ENCODE assay signal across 8 cellular contexts in the genomic region with DNA sequence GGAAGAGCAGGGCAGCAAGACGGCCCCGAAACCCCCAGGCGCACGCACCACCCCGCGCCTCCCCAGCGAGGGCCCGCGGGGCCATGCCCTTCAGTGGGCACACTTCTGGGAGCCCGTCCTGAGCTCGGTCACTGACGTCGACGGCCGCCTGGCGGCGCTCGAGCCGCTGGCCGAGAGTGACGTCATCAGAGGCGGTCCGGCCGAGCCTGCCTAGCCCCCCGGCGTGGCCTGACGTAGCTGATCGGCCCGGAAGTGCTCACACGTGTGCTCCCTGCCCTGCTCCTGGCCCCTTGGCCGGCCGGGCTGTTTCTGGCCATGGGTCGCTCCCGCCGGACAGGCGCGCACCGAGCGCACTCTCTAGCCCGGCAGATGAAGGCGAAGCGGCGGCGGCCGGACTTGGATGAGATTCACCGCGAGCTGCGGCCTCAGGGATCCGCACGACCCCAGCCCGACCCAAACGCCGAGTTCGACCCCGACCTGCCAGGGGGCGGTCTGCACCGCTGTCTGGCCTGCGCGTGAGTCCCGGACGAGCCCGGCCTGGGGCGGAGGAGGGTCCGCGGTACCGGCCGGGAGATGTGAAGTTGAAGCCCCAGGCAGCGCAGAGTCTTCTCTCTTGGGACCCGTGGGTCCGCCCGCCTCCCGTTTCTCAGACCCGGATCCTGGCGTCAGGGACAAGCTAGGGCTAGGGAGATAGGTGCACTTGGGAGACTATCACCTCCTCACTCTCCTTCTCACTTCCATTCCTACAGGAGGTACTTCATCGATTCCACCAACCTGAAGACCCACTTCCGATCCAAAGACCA. TPM values are rescaled to one million over a fixed set of nuclear protein-coding genes. Genes with fewer than 3 reads are reported as not detected.
A peak's percentile ranks its signal among the peaks of the same experiment; 100 is the strongest.
DNase-seq lines count a peak whose midpoint lies in the region; ATAC-seq and TF ChIP-seq lines count a peak whose summit lies in the region.

A gene (plus strand): TSS at position 240 of the 803 bp plus-strand sequence. CDS start 76 bp downstream, at position 316.

- peak within 1 kb of the TSS; percentile 19 for H2BK120ac ChIP-seq in trophoblast cell (ENCODE audit: insufficient read depth, low read length, poor library complexity)

- H3K79me2 ChIP-seq in trophoblast cell (ENCODE audit: control insufficient read depth, insufficient read depth, low read length, poor library complexity), result peaks cover 5% of the 10 kb centered on the region

- peak within 1 kb of the TSS; percentile 90 for H4K8ac ChIP-seq in trophoblast cell (ENCODE audit: low read depth, low read length)

- no peaks in the 10 kb centered on the region for H3K9me3 Mint-ChIP-seq in activated naive CD8-positive, alpha-beta T cell treated with anti-CD3 and anti-CD28 coated beads, Interleukin-2, amount 50 U/mL, for 24 hours

- H2BK12ac ChIP-seq in trophoblast cell (ENCODE audit: low read length), result no peak within 1 kb of the TSS

- H3K27ac Mint-ChIP-seq in activated naive CD8-positive, alpha-beta T cell treated with anti-CD3 and anti-CD28 coated beads, Interleukin-2, amount 50 U/mL, for 24 hours, result peak within 1 kb of the TSS; percentile 88

- H3K23ac ChIP-seq in trophoblast cell (ENCODE audit: low read length), result no peak within 1 kb of the TSS

- H3K4me3 ChIP-seq in GM12864 (ENCODE audit: low read depth, low read length) (peak within 1 kb of the TSS; percentile 87), trophoblast cell (ENCODE audit: low read depth, low read length) (peak within 1 kb of the TSS; percentile 82), tibial nerve (peak within 1 kb of the TSS; percentile 84 to 96 (median 87))

- intact Hi-C loops in Right ventricle myocardium superior (cut with DNase I), result loop anchor here (5.0 kb wide), 1 partner anchor 57 kb away; no protein-coding TSS in a partner anchor

- H3K14ac ChIP-seq in trophoblast cell (ENCODE audit: low read length), result peak within 1 kb of the TSS; percentile 63

- H3K79me1 ChIP-seq in trophoblast cell (ENCODE audit: low read length), result peaks cover 7% of the 10 kb centered on the region

- H3K27ac ChIP-seq in trophoblast cell (ENCODE audit: low read depth, low read length), result peak within 1 kb of the TSS; percentile 11
- peak within 1 kb of the TSS; percentile 69 to 86 (median 85) for H3K27ac ChIP-seq in tibial nerve

- TF ChIP-seq EP300 in tibial nerve (IDR thresholded peaks at IDR 0.05), result peak; percentile 67 to 78

- TF ChIP-seq CTCF in GM12864 (IDR thresholded peaks at IDR 0.05; ENCODE audit: low read depth, low read length, missing control alignments) (peak; percentile 99), tibial nerve (IDR thresholded peaks at IDR 0.05) (peak; percentile 93 to 98 (median 98))

- H3K4me1 ChIP-seq in trophoblast cell (ENCODE audit: control insufficient read depth in 1 of 2, insufficient read depth in 2 of 2, low read length in 2 of 2), result peaks cover 6 to 10% of the 10 kb centered on the region in 2 experiments
- peaks cover 0 to 22% (median 7%) of the 10 kb centered on the region in 4 donors for H3K4me1 ChIP-seq in tibial nerve

- H3K4ac ChIP-seq in trophoblast cell (ENCODE audit: low read depth, low read length), result peak within 1 kb of the TSS; percentile 37

- peak; percentile 71 for DNase-seq in GM12864 (ENCODE audit: low read depth)
- DNase-seq in NCI-H1048 (lab: John Stamatoyannopoulos, UW), result peak; percentile 68
- peak; percentile 90 for DNase-seq in SW480 (ENCODE audit: low spot score)
- DNase-seq in activated naive CD8-positive, alpha-beta T cell treated with anti-CD3 and anti-CD28 coated beads, Interleukin-2, amount 50 U/mL, for 24 hours, result peak; percentile 93
- DNase-seq in Right ventricle myocardium superior, result peak; percentile 95
- DNase-seq in trophoblast cell, result peak; percentile 95 to 97
- DNase-seq in tibial nerve (ENCODE audit: low spot score in 2 of 2), result peak; percentile 80 to 81

- H3K4me1 Mint-ChIP-seq in activated naive CD8-positive, alpha-beta T cell treated with anti-CD3 and anti-CD28 coated beads, Interleukin-2, amount 50 U/mL, for 24 hours, result peaks cover 13% of the 10 kb centered on the region

- peak within 1 kb of the TSS; percentile 52 for H2AK5ac ChIP-seq in trophoblast cell (ENCODE audit: low read length)

- peak within 1 kb of the TSS; percentile 76 for H4K91ac ChIP-seq in trophoblast cell (ENCODE audit: low read depth, low read length)

- peak within 1 kb of the TSS; percentile 75 for H3K9ac ChIP-seq in trophoblast cell (ENCODE audit: low read length)

- peak within 1 kb of the TSS; percentile 38 for H4K12ac ChIP-seq in trophoblast cell (ENCODE audit: low read depth, low read length)

- peak within 1 kb of the TSS; percentile 77 for H2AFZ ChIP-seq in trophoblast cell (ENCODE audit: insufficient read depth, low read length, poor library complexity)

- H3K4me2 ChIP-seq in trophoblast cell (ENCODE audit: low read length), result peak within 1 kb of the TSS; percentile 74

- H2BK5ac ChIP-seq in trophoblast cell (ENCODE audit: low read depth, low read length, poor library complexity), result peak within 1 kb of the TSS; percentile 33

- no peaks in the 10 kb centered on the region for H3K9me3 ChIP-seq in trophoblast cell (ENCODE audit: insufficient read depth, low read depth, low read length)
- no peaks in the 10 kb centered on the region for H3K9me3 ChIP-seq in tibial nerve

- TF ChIP-seq POLR2A in tibial nerve (IDR thresholded peaks at IDR 0.05), result peak; percentile 49 to 57

- H3K27me3 Mint-ChIP-seq in activated naive CD8-positive, alpha-beta T cell treated with anti-CD3 and anti-CD28 coated beads, Interleukin-2, amount 50 U/mL, for 24 hours, result peaks cover 2% of the 10 kb centered on the region

- ATAC-seq in HG02571 (IDR thresholded peaks at IDR 0.05; ENCODE audit: unreplicated experiment) (peak; percentile 85), Right ventricle myocardium superior (ENCODE audit: poor library complexity) (peak; percentile 97)
- ATAC-seq in activated naive CD8-positive, alpha-beta T cell treated with anti-CD3 and anti-CD28 coated beads, Interleukin-2, amount 50 U/mL, for 24 hours, result peak; percentile 93

- H3K4me3 Mint-ChIP-seq in activated naive CD8-positive, alpha-beta T cell treated with anti-CD3 and anti-CD28 coated beads, Interleukin-2, amount 50 U/mL, for 24 hours, result peak within 1 kb of the TSS; percentile 90

- H3K36me3 Mint-ChIP-seq in activated naive CD8-positive, alpha-beta T cell treated with anti-CD3 and anti-CD28 coated beads, Interleukin-2, amount 50 U/mL, for 24 hours (ENCODE audit: low read depth), result peaks cover 6% of the 10 kb centered on the region

- peaks cover 8 to 11% of the 10 kb centered on the region in 2 experiments for H3K36me3 ChIP-seq in trophoblast cell (ENCODE audit: control insufficient read depth in 1 of 2, insufficient read depth in 2 of 2, low read length in 2 of 2)
- H3K36me3 ChIP-seq in tibial nerve, result peaks cover 0 to 18% (median 0%) of the 10 kb centered on the region in 3 donors

- no CpG with 5 or more reads among the region's 76 CpGs for WGBS in trophoblast cell (ENCODE audit: extremely low coverage, insufficient coverage, insufficient read length)
- 2 to 4% methylated on average over 18 to 52 of the region's 76 CpGs for WGBS in tibial nerve, 2 donors

- H3K18ac ChIP-seq in trophoblast cell (ENCODE audit: low read length), result peak within 1 kb of the TSS; percentile 79

- H3K27me3 ChIP-seq in trophoblast cell (ENCODE audit: insufficient read depth, low read length) (no peaks in the 10 kb centered on the region), tibial nerve (no peaks in the 10 kb centered on the region)

RNA-seq across cellular contexts. Expression of the gene that starts here (rescaled TPM):
- total RNA-seq in Right ventricle myocardium superior (14.1 TPM), tibial nerve (10 to 100 TPM; 24.9 to 46.5 (median 38.2) TPM)
- 39.8 and 44.2 TPM in 2 replicates for polyA plus RNA-seq in trophoblast cell (2013)

Comparison
In these comparisons a context has a peak if more than half of its experiments do, and no peak if none do; other contexts are left out.
1. Peak in every context shown above with its lines: DNase-seq, ATAC-seq, H3K4me3 ChIP-seq and H3K27ac ChIP-seq.